8 cellular contexts compared by ENCODE assay signal in genomic region chr22:45502215-45503070, GRCh38. TPM values are rescaled to one million over a fixed set of nuclear protein-coding genes. Genes with fewer than 3 reads are reported as not detected.
DNase-seq lines count a peak whose midpoint lies in the region; ATAC-seq and TF ChIP-seq lines count a peak whose summit lies in the region.

A gene with protein sequence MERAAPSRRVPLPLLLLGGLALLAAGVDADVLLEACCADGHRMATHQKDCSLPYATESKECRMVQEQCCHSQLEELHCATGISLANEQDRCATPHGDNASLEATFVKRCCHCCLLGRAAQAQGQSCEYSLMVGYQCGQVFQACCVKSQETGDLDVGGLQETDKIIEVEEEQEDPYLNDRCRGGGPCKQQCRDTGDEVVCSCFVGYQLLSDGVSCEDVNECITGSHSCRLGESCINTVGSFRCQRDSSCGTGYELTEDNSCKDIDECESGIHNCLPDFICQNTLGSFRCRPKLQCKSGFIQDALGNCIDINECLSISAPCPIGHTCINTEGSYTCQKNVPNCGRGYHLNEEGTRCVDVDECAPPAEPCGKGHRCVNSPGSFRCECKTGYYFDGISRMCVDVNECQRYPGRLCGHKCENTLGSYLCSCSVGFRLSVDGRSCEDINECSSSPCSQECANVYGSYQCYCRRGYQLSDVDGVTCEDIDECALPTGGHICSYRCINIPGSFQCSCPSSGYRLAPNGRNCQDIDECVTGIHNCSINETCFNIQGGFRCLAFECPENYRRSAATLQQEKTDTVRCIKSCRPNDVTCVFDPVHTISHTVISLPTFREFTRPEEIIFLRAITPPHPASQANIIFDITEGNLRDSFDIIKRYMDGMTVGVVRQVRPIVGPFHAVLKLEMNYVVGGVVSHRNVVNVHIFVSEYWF (plus strand): TSS chr22:45502883. CDS start chr22:45502986, 103 bp downstream.

- DNase-seq in NCI-H1105 (lab: John Stamatoyannopoulos, UW) (peak; percentile 54), mesenteric fat pad (ENCODE audit: low spot score) (no peak), upper lobe of left lung (peak in 1 of 2 donors; percentile 91), NK-92 (lab: John Stamatoyannopoulos, UW; ENCODE audit: unreplicated experiment) (no peak), GM10248 (ENCODE audit: extremely low spot score) (no peak)
- no peak for DNase-seq in stimulated activated CD4-positive, alpha-beta T cell treated with anti-CD3 and anti-CD28 coated beads, Interleukin-4, amount 100 ng/mL, for 1 hour

- peak in 1 of 2 donors; percentile 80 for ATAC-seq in upper lobe of left lung (ENCODE audit: low FRiP score in 2 of 2)

- POLR2A ChIA-PET in GM10248 (lab: Yijun Ruan, JAX), result no interaction called here

- TF ChIP-seq CTCF in upper lobe of left lung (IDR thresholded peaks at IDR 0.05), result no peak
- no peak for TF ChIP-seq CTCF in GM10248 (IDR thresholded peaks at IDR 0.05; ENCODE audit: control extremely low read depth, extremely low read depth, low read depth, missing control alignments)

- no peaks in the 10 kb centered on the region for H3K9me3 ChIP-seq in BLaER1 treated with 17β-estradiol and CSF1 and Interleukin-3, amounts not matched to agents 10 nM and 100 nM (replicated peaks in 1 of 11)
- H3K9me3 ChIP-seq in ectodermal cell (ENCODE audit: control insufficient read depth, low read length) (no peaks in the 10 kb centered on the region), upper lobe of left lung (no peaks in the 10 kb centered on the region)

- peak within 1 kb of the TSS; percentile 59 to 91 (median 85); a peak in 21 of 22 replicates for H3K9ac ChIP-seq in BLaER1 treated with 17β-estradiol and CSF1 and Interleukin-3, amounts not matched to agents 10 nM and 100 nM

- H3K36me3 ChIP-seq in BLaER1 treated with 17β-estradiol and CSF1 and Interleukin-3, amounts not matched to agents 10 nM and 100 nM, result no peaks in the 10 kb centered on the region; a peak in 2 of 22 replicates
- H3K36me3 ChIP-seq in ectodermal cell (ENCODE audit: control insufficient read depth, insufficient read depth, low read length), result no peaks in the 10 kb centered on the region
- H3K36me3 ChIP-seq in upper lobe of left lung, result no peaks in the 10 kb centered on the region

- peak within 1 kb of the TSS; percentile 92 to 99 (median 98) for H3K4me2 ChIP-seq in BLaER1 treated with 17β-estradiol and CSF1 and Interleukin-3, amounts not matched to agents 10 nM and 100 nM

- peak within 1 kb of the TSS; percentile 54 to 84 (median 76) for H3K4me3 ChIP-seq in BLaER1 treated with 17β-estradiol and CSF1 and Interleukin-3, amounts not matched to agents 10 nM and 100 nM
- H3K4me3 ChIP-seq in ectodermal cell (ENCODE audit: insufficient read depth, low read depth, low read length), result peak within 1 kb of the TSS; percentile 54
- peak within 1 kb of the TSS; percentile 7 to 53 (median 47) for H3K4me3 ChIP-seq in upper lobe of left lung

- H3K27me3 ChIP-seq in BLaER1 treated with 17β-estradiol and CSF1 and Interleukin-3, amounts not matched to agents 10 nM and 100 nM, result peaks cover 0 to 25% (median 0%) of the 10 kb centered on the region in 11 experiments; a peak in 5 of 22 replicates
- H3K27me3 ChIP-seq in ectodermal cell (ENCODE audit: control insufficient read depth, insufficient read depth, low read length, poor library complexity, severe bottlenecking) (no peaks in the 10 kb centered on the region), upper lobe of left lung (peaks cover 0 to 19% (median 12%) of the 10 kb centered on the region in 4 donors)

- no peak for TF ChIP-seq EP300 in upper lobe of left lung (IDR thresholded peaks at IDR 0.05)

- H3K4me1 ChIP-seq in BLaER1 treated with 17β-estradiol and CSF1 and Interleukin-3, amounts not matched to agents 10 nM and 100 nM, result peaks cover 49 to 68% (median 63%) of the 10 kb centered on the region in 10 experiments
- H3K4me1 ChIP-seq in ectodermal cell (ENCODE audit: control insufficient read depth, insufficient read depth, low read length) (peaks cover 23% of the 10 kb centered on the region), upper lobe of left lung (peaks cover 7 to 12% (median 10%) of the 10 kb centered on the region in 4 donors)

- TF ChIP-seq POLR2A in upper lobe of left lung (IDR thresholded peaks at IDR 0.05), result no peak

- peaks cover 0 to 5% (median 0%) of the 10 kb centered on the region in 11 experiments; a peak in 2 of 22 replicates for H4K20me1 ChIP-seq in BLaER1 treated with 17β-estradiol and CSF1 and Interleukin-3, amounts not matched to agents 10 nM and 100 nM

- 1% methylated on average over 91 of the region's 91 CpGs for WGBS in ectodermal cell, 2 experiments
- WGBS in upper lobe of left lung, 2 donors, result 23 to 43% methylated on average over 5 to 14 of the region's 91 CpGs

- CTCF ChIA-PET in GM10248 (lab: Yijun Ruan, JAX), result no interaction called here

- peak within 1 kb of the TSS in 9 of 11 experiments; percentile 54 to 89 (median 81); a peak in 19 of 22 replicates for H3K27ac ChIP-seq in BLaER1 treated with 17β-estradiol and CSF1 and Interleukin-3, amounts not matched to agents 10 nM and 100 nM
- H3K27ac ChIP-seq in ectodermal cell (ENCODE audit: insufficient read depth, low read depth, low read length, poor library complexity, severe bottlenecking), result peak within 1 kb of the TSS; percentile 98
- H3K27ac ChIP-seq in upper lobe of left lung, result peak within 1 kb of the TSS; percentile 67 to 84 (median 80)

RNA-seq across cellular contexts. Expression of the gene that starts here (rescaled TPM):
- polyA plus RNA-seq in ectodermal cell (2013, experiment 1 of 4), result 228 TPM
- polyA plus RNA-seq in ectodermal cell (2013, experiment 2 of 4), result 243 TPM
- polyA plus RNA-seq in ectodermal cell (2013, experiment 3 of 4), result 240 TPM
- 235 TPM for polyA plus RNA-seq in ectodermal cell (2013, experiment 4 of 4)
- total RNA-seq in mesenteric fat pad (224 TPM), upper lobe of left lung (100 to 1,000 TPM in 4 of 6 donors, 10 to 100 TPM in 2; 63.9 to 523 (median 207) TPM)
